In genomic region chr7:25168145-25168544, GRCh38 we compare ENCODE assay signal across 19 cellular contexts.
"Had no signal": no experiment of that assay in that cellular context is flagged by ENCODE, and none has a peak within 500 bp of the region (broad histone marks: within the 10 kb centered on the region; RNA-seq: fewer than 3 reads in every experiment).

No MANE protein-coding gene starts in this region.

- FAIRE-seq: HTR-8/SVneo had no signal

- H3K9me3 ChIP-seq: SK-N-SH had no signal

- H3K9ac ChIP-seq: SK-N-SH had no signal

- H3K27ac ChIP-seq: HL-60, RWPE1 had no signal

- DNase-seq: KBM-7; MV-4-11; NCI-H1092; NCI-H1436 treated with DMSO at 0.1 percent for 48 hours; NCI-H1694; NCI-H187 treated with DMSO at 0.1 percent for 48 hours; NCI-H2171 treated with DMSO at 0.1 percent for 48 hours; NCI-H524; NCI-H526 treated with DMSO at 0.1 percent for 48 hours; NK-92 treated with Interleukin-12 subunit alpha and Interleukin-12 subunit beta, amount 100 ng/mL, for 24 hours; PC-3; SHP77; SK-N-SH; SW 1271; T-cell had no signal

- H3K4me2 ChIP-seq: SK-N-SH had no signal

- ATAC-seq: Panc1, PC-3, T-cell had no signal
